Comparison of ENCODE assay signal across 11 cellular contexts in genomic region chr4:95162867-95163266, GRCh38.
"Had no signal": no experiment of that assay in that cellular context is flagged by ENCODE, and none has a peak within 500 bp of the region (broad histone marks: within the 10 kb centered on the region; RNA-seq: fewer than 3 reads in every experiment).

No MANE protein-coding gene starts in this region.

- H3K27ac Mint-ChIP-seq: GM23338, H9, HFFc6 had no signal

- H3K4me1 ChIP-seq: HAP-1 had no signal

- H3K4me3 Mint-ChIP-seq: GM23338, H9, HFFc6 had no signal

- H3K27ac ChIP-seq: GM23248 had no signal

- H3K9me3 ChIP-seq: HAP-1 had no signal

- H3K9me3 Mint-ChIP-seq: GM23338, HFFc6 had no signal

- FAIRE-seq: H1, H54 had no signal

- DNase-seq: GM23248, GOT3, H7, H9, HCEC 1CT, HFFc6 had no signal

- H2AFZ ChIP-seq: GM23248, GM23338 had no signal

- H3K4me2 ChIP-seq: GM23338 had no signal

- ATAC-seq: GM23338, HCT116 had no signal

- H3K9ac ChIP-seq: GM23248 had no signal

- H3K36me3 ChIP-seq: HAP-1 had no signal

- H3K4me3 ChIP-seq: GM23248, GM23338, HAP-1 had no signal
